ENCODE assay signal across 1 cellular context in the genomic region with DNA sequence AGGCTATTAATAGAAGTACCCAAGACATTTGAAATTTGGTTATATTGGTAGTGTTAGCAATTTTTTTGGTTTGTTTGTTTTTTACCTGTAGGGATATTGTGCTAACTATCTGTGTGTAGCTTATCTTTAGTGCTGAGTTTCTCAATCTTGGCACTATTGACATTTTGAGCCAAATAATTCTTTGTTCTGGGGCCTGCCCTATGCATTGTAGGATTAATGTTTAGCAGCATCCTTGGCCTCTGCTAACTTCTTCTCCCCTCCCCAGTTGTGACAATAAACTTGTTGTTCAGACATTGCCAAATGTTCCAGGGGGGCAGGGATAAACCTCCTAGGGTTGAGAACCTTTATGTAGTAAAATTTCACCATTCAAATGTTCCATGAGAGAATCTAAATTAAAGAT.
A peak's percentile ranks its signal among the peaks of the same experiment; 100 is the strongest.
TF ChIP-seq lines count a peak whose summit lies in the region.

No MANE protein-coding gene starts in this region.

TF ChIP-seq in HepG2, 621 proteins besides CTCF, POLR2A, EP300 and RAD21 (continued from another document):
- TF ChIP-seq, protein P1, sequence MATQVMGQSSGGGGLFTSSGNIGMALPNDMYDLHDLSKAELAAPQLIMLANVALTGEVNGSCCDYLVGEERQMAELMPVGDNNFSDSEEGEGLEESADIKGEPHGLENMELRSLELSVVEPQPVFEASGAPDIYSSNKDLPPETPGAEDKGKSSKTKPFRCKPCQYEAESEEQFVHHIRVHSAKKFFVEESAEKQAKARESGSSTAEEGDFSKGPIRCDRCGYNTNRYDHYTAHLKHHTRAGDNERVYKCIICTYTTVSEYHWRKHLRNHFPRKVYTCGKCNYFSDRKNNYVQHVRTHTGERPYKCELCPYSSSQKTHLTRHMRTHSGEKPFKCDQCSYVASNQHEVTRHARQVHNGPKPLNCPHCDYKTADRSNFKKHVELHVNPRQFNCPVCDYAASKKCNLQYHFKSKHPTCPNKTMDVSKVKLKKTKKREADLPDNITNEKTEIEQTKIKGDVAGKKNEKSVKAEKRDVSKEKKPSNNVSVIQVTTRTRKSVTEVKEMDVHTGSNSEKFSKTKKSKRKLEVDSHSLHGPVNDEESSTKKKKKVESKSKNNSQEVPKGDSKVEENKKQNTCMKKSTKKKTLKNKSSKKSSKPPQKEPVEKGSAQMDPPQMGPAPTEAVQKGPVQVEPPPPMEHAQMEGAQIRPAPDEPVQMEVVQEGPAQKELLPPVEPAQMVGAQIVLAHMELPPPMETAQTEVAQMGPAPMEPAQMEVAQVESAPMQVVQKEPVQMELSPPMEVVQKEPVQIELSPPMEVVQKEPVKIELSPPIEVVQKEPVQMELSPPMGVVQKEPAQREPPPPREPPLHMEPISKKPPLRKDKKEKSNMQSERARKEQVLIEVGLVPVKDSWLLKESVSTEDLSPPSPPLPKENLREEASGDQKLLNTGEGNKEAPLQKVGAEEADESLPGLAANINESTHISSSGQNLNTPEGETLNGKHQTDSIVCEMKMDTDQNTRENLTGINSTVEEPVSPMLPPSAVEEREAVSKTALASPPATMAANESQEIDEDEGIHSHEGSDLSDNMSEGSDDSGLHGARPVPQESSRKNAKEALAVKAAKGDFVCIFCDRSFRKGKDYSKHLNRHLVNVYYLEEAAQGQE (IDR thresholded peaks at IDR 0.05; ENCODE audit: borderline replicate concordance in 1 of 2, low read depth in 1 of 2, low read length in 2 of 2): no peak
- no peak for TF ChIP-seq GTF3A (CRISPR knock-in tag; conservative IDR thresholded peaks at IDR 0.05)
- peak; percentile 65; the same call in 1 of the 2 replicates for TF ChIP-seq ZNF331 (CRISPR knock-in tag; IDR thresholded peaks at IDR 0.05)
- 0 out of 2 replicates have a peak, but pooled peaks have one; percentile 45 for TF ChIP-seq HMG20B (CRISPR knock-in tag; conservative IDR thresholded peaks at IDR 0.05)
- no peak for TF ChIP-seq HOXA3 (CRISPR knock-in tag; IDR thresholded peaks at IDR 0.05)
- no peak for TF ChIP-seq ZC3H13 (CRISPR knock-in tag; IDR thresholded peaks at IDR 0.05)
- TF ChIP-seq, protein P2, sequence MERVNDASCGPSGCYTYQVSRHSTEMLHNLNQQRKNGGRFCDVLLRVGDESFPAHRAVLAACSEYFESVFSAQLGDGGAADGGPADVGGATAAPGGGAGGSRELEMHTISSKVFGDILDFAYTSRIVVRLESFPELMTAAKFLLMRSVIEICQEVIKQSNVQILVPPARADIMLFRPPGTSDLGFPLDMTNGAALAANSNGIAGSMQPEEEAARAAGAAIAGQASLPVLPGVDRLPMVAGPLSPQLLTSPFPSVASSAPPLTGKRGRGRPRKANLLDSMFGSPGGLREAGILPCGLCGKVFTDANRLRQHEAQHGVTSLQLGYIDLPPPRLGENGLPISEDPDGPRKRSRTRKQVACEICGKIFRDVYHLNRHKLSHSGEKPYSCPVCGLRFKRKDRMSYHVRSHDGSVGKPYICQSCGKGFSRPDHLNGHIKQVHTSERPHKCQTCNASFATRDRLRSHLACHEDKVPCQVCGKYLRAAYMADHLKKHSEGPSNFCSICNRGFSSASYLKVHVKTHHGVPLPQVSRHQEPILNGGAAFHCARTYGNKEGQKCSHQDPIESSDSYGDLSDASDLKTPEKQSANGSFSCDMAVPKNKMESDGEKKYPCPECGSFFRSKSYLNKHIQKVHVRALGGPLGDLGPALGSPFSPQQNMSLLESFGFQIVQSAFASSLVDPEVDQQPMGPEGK (CRISPR knock-in tag; IDR thresholded peaks at IDR 0.05): peak; percentile 74
- no peak for TF ChIP-seq ZNF572 (CRISPR knock-in tag; IDR thresholded peaks at IDR 0.05)
- TF ChIP-seq SKI (IDR thresholded peaks at IDR 0.05; ENCODE audit: partially characterized antibody): no peak
- TF ChIP-seq ZNF776 (CRISPR knock-in tag; IDR thresholded peaks at IDR 0.05): no peak
- TF ChIP-seq ZNF614 (CRISPR knock-in tag; IDR thresholded peaks at IDR 0.05; ENCODE audit: borderline replicate concordance): no peak
- no peak for TF ChIP-seq PHF5A (CRISPR knock-in tag; IDR thresholded peaks at IDR 0.05; ENCODE audit: low read depth, unreplicated experiment)
- TF ChIP-seq CREM (IDR thresholded peaks at IDR 0.05): peak; percentile 52; the same call in 1 of the 2 replicates
- no peak for TF ChIP-seq CREM (CRISPR knock-in tag; IDR thresholded peaks at IDR 0.05)
- TF ChIP-seq FOXJ3 (CRISPR knock-in tag; IDR thresholded peaks at IDR 0.05; ENCODE audit: borderline replicate concordance): peak; percentile 61; the same call in 1 of the 2 replicates
- TF ChIP-seq ZSCAN31 (CRISPR knock-in tag; IDR thresholded peaks at IDR 0.05; ENCODE audit: low read depth): no peak
- no peak for TF ChIP-seq TEAD3 (CRISPR knock-in tag; optimal IDR thresholded peaks at IDR 0.05; ENCODE audit: borderline replicate concordance)
- TF ChIP-seq SMARCE1 (IDR thresholded peaks at IDR 0.05; ENCODE audit: borderline replicate concordance): no peak
- no peak for TF ChIP-seq ZMAT3 (CRISPR knock-in tag; conservative IDR thresholded peaks at IDR 0.05)
- no peak for TF ChIP-seq SRSF4 (IDR thresholded peaks at IDR 0.05; ENCODE audit: low read depth, low read length, poor library complexity, severe bottlenecking)
- TF ChIP-seq MED1 (CRISPR knock-in tag; IDR thresholded peaks at IDR 0.05): no peak; the same call in 1 of the 2 replicates
- TF ChIP-seq FOXP4 (CRISPR knock-in tag; IDR thresholded peaks at IDR 0.05): peak; percentile 92
- TF ChIP-seq PRPF4 (IDR thresholded peaks at IDR 0.05; ENCODE audit: low read depth, low read length, poor library complexity, severe bottlenecking): no peak
- TF ChIP-seq SSRP1 (CRISPR knock-in tag; IDR thresholded peaks at IDR 0.05): no peak
- peak in 1 of 2 experiments; percentile 51; a peak in 1 of 4 replicates for TF ChIP-seq KLF16 (CRISPR knock-in tag; IDR thresholded peaks at IDR 0.05)
- no peak for TF ChIP-seq KDM2A (CRISPR knock-in tag; IDR thresholded peaks at IDR 0.05; ENCODE audit: borderline replicate concordance, low read depth)
- no peak for TF ChIP-seq ZNF660 (CRISPR knock-in tag; IDR thresholded peaks at IDR 0.05; ENCODE audit: borderline replicate concordance, low read depth)
- peak; percentile 37; the same call in 1 of the 2 replicates for TF ChIP-seq TCF7L2 (IDR thresholded peaks at IDR 0.05; ENCODE audit: low read depth, low read length)
- no peak for TF ChIP-seq ZNF619 (CRISPR knock-in tag; IDR thresholded peaks at IDR 0.05)
- TF ChIP-seq HMG20A (CRISPR knock-in tag; IDR thresholded peaks at IDR 0.05; ENCODE audit: borderline replicate concordance): peak; percentile 72; the same call in 1 of the 2 replicates
- no peak for TF ChIP-seq ZBTB2 (CRISPR knock-in tag; IDR thresholded peaks at IDR 0.05; ENCODE audit: low read depth)
- peak; percentile 54 for TF ChIP-seq NR2F6 (IDR thresholded peaks at IDR 0.05)
- TF ChIP-seq NR2F6 (CRISPR knock-in tag; IDR thresholded peaks at IDR 0.05): peak; percentile 47; the same call in 1 of the 2 replicates
- no peak for TF ChIP-seq KLF13 (CRISPR knock-in tag; IDR thresholded peaks at IDR 0.05)
- no peak for TF ChIP-seq DNMT3B (CRISPR knock-in tag; conservative IDR thresholded peaks at IDR 0.05)
- no peak for TF ChIP-seq PHB2 (IDR thresholded peaks at IDR 0.05; ENCODE audit: partially characterized antibody)
